Comparison of ENCODE assay signal across 11 cellular contexts in genomic region chr6:163459536-163459935, GRCh38. TPM values are rescaled to one million over a fixed set of nuclear protein-coding genes. Genes with fewer than 3 reads are reported as not detected.
DNase-seq lines count a peak whose midpoint lies in the region; ATAC-seq and FAIRE-seq lines count a peak whose summit lies in the region.
"Had no signal": no experiment of that assay in that cellular context is flagged by ENCODE, and none has a peak within 500 bp of the region (broad histone marks: within the 10 kb centered on the region; RNA-seq: fewer than 3 reads in every experiment).

No MANE protein-coding gene starts in this region.

- no peak overlapping the region for H3K9ac ChIP-seq in Karpas-422 (ENCODE audit: low read length)

- peaks cover 73% of the 10 kb centered on the region for H3K4me1 Mint-ChIP-seq in activated naive CD8-positive, alpha-beta T cell treated with anti-CD3 and anti-CD28 coated beads, Interleukin-2, amount 50 U/mL, for 24 hours
- peaks cover 48% of the 10 kb centered on the region for H3K4me1 Mint-ChIP-seq in memory B cell

- peak overlapping the region; percentile 19 for H3K4me3 Mint-ChIP-seq in activated naive CD8-positive, alpha-beta T cell treated with anti-CD3 and anti-CD28 coated beads, Interleukin-2, amount 50 U/mL, for 24 hours
- H3K4me3 Mint-ChIP-seq in memory B cell = peak overlapping the region; percentile 25

- H3K27ac ChIP-seq in Karpas-422 (ENCODE audit: low read length) = no peak overlapping the region
- H3K27ac ChIP-seq: ascending aorta had no signal

- no peaks in the 10 kb centered on the region for H3K36me3 ChIP-seq in Karpas-422 (ENCODE audit: insufficient read depth, low read length)
- H3K36me3 ChIP-seq: ascending aorta had no signal

- H3K9me3 ChIP-seq in Karpas-422 (ENCODE audit: low read length) = peaks cover 11% of the 10 kb centered on the region
- H3K9me3 ChIP-seq: ascending aorta had no signal

- H3K9me2 ChIP-seq in Karpas-422 (replicated peaks; ENCODE audit: insufficient read depth, low read length) = no peaks in the 10 kb centered on the region

- peaks cover 26% of the 10 kb centered on the region for H3K36me3 Mint-ChIP-seq in activated naive CD8-positive, alpha-beta T cell treated with anti-CD3 and anti-CD28 coated beads, Interleukin-2, amount 50 U/mL, for 24 hours (ENCODE audit: low read depth)
- H3K36me3 Mint-ChIP-seq in memory B cell = peaks cover 20% of the 10 kb centered on the region

- ATAC-seq in activated naive CD8-positive, alpha-beta T cell treated with anti-CD3 and anti-CD28 coated beads, Interleukin-2, amount 50 U/mL, for 24 hours = no peak
- ATAC-seq in memory B cell (ENCODE audit: low read depth) = no peak

- no peaks in the 10 kb centered on the region for H3K4me1 ChIP-seq in Karpas-422 (ENCODE audit: low read length)

- H3K4me2 ChIP-seq in Karpas-422 (ENCODE audit: low read depth, low read length, poor library complexity, severe bottlenecking) = no peak overlapping the region

- no peak overlapping the region for H2AFZ ChIP-seq in Karpas-422 (ENCODE audit: low read length)

- no peaks in the 10 kb centered on the region for H3K79me2 ChIP-seq in Karpas-422 (ENCODE audit: low read length)

- no peak for FAIRE-seq in GM19239 (lab: Jason Lieb, UNC)

- H3K9me3 Mint-ChIP-seq in activated naive CD8-positive, alpha-beta T cell treated with anti-CD3 and anti-CD28 coated beads, Interleukin-2, amount 50 U/mL, for 24 hours = no peaks in the 10 kb centered on the region
- no peaks in the 10 kb centered on the region for H3K9me3 Mint-ChIP-seq in memory B cell

- no peaks in the 10 kb centered on the region for H3K27me3 Mint-ChIP-seq in activated naive CD8-positive, alpha-beta T cell treated with anti-CD3 and anti-CD28 coated beads, Interleukin-2, amount 50 U/mL, for 24 hours
- H3K27me3 Mint-ChIP-seq in memory B cell = no peaks in the 10 kb centered on the region

- H4K20me1 ChIP-seq in Karpas-422 (ENCODE audit: insufficient read depth, low read depth, low read length) = no peaks in the 10 kb centered on the region

- H3K27ac Mint-ChIP-seq in activated naive CD8-positive, alpha-beta T cell treated with anti-CD3 and anti-CD28 coated beads, Interleukin-2, amount 50 U/mL, for 24 hours = peak overlapping the region; percentile 93
- H3K27ac Mint-ChIP-seq in memory B cell = peak overlapping the region; percentile 96

- no peaks in the 10 kb centered on the region for H3K27me3 ChIP-seq in Karpas-422 (ENCODE audit: low read length)
- H3K27me3 ChIP-seq: ascending aorta had no signal

- H3K4me3 ChIP-seq in Karpas-422 (ENCODE audit: low read length) = no peak overlapping the region

- DNase-seq in AG08396 (ENCODE audit: low spot score) = peak; percentile 3
- peak; percentile 11 for DNase-seq in ELR (ENCODE audit: low read depth)
- DNase-seq in activated naive CD8-positive, alpha-beta T cell treated with anti-CD3 and anti-CD28 coated beads, Interleukin-2, amount 50 U/mL, for 24 hours = no peak
- DNase-seq in memory B cell (ENCODE audit: low spot score in 2 of 2) = no peak
- DNase-seq in retina = no peak
- no peak for DNase-seq in Karpas-422
- DNase-seq in GM19239 (ENCODE audit: insufficient read length, low spot score) = no peak
- no peak for DNase-seq in NCI-H146 (lab: John Stamatoyannopoulos, UW)
- DNase-seq: activated CD4-positive, CD25-positive, alpha-beta regulatory T cell; left ventricle myocardium superior had no signal

RNA-seq across cellular contexts. Expression of gene QKI, which starts 45.0 kb away (rescaled TPM):
- total RNA-seq in Karpas-422 (2014; rRNA removed; shearing (Covaris generic); ENCODE audit: low replicate concordance) = 0.04 TPM in 1 of 2 replicates, not detected in the other

Comparison
In these comparisons a context has a peak if more than half of its experiments do, and no peak if none do; other contexts are left out.
1. DNase-seq: peak in AG08396 (single experiment) and ELR (single experiment); none in activated naive CD8-positive, alpha-beta T cell treated with anti-CD3 and anti-CD28 coated beads, Interleukin-2, amount 50 U/mL, for 24 hours (single experiment), memory B cell (0 of 2), retina (single experiment), Karpas-422 (single experiment), GM19239 (single experiment) and NCI-H146 (single experiment).